In genomic region chr2:156663757-156664409, GRCh38 we compare ENCODE assay signal across 1 cellular context.
TF ChIP-seq lines count a peak whose summit lies in the region.

No MANE protein-coding gene starts in this region.

TF ChIP-seq in K562, 482 proteins besides CTCF, POLR2A, EP300 and RAD21 (continued from another document and continues in another):
- TF ChIP-seq, protein P1, sequence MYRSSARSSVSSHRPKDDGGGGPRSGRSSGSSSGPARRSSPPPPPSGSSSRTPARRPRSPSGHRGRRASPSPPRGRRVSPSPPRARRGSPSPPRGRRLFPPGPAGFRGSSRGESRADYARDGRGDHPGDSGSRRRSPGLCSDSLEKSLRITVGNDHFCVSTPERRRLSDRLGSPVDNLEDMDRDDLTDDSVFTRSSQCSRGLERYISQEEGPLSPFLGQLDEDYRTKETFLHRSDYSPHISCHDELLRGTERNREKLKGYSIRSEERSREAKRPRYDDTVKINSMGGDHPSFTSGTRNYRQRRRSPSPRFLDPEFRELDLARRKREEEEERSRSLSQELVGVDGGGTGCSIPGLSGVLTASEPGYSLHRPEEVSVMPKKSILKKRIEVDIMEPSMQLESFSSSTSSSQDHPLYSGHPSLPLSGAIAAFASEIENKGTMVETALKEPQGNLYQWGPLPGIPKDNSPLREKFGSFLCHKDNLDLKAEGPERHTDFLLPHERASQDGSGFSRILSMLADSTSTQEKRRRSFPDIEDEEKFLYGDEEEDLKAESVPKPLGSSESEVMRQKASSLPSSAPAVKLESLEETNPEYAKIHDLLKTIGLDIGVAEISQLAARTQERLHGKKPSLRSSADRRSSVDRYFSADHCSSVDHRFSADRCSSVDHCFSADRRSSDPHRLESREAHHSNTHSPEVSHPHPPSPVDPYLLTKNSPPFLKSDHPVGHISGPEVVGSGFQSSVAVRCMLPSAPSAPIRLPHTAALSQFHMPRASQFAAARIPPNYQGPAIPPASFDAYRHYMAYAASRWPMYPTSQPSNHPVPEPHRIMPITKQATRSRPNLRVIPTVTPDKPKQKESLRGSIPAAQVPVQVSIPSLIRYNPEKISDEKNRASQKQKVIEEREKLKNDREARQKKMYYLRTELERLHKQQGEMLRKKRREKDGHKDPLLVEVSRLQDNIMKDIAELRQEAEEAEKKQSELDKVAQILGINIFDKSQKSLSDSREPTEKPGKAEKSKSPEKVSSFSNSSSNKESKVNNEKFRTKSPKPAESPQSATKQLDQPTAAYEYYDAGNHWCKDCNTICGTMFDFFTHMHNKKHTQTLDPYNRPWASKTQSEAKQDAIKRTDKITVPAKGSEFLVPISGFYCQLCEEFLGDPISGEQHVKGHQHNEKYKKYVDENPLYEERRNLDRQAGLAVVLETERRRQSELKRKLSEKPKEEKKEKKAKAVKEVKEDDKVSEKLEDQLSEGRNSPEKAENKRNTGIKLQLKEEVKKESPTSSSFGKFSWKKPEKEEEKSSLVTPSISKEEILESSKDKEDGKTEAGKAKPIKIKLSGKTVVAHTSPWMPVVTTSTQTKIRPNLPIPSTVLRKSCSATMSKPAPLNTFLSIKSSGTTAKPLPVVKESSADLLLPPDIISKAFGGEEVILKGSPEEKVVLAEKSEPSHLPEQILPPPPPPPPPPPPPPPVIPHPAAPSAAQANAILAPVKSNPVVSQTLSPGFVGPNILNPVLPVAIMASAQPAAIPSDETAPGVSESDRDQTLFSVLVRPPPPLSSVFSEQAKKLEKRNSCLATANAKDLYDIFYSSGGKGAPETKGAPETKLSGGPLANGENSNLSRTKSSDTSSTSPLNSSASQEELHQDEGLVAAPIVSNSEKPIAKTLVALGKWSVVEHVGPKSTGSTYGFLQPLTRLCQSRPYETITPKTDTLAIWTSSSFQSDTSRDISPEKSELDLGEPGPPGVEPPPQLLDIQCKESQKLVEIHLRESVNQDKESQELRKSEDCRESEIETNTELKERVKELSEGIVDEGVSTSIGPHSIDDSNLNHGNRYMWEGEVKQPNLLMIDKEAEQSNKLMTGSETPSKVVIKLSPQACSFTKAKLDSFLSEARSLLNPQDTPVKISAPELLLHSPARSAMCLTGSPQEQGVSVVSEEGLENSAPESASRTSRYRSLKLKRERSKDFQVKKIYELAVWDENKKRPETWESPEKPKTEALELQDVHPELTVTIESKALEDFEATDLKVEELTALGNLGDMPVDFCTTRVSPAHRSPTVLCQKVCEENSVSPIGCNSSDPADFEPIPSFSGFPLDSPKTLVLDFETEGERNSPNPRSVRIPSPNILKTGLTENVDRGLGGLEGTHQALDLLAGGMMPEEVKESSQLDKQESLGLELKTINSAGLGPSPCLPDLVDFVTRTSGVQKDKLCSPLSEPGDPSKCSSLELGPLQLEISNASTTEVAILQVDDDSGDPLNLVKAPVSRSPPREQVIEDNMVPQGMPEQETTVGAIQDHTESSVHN (IDR thresholded peaks at IDR 0.05; ENCODE audit: borderline replicate concordance in 1 of 2, low read depth in 1 of 2) = 0 out of 4 replicates have a peak, but pooled peaks of 1 of the 2 experiments have one; percentile 26
- TF ChIP-seq ZNF217 (CRISPR knock-in tag; IDR thresholded peaks at IDR 0.05) (no peak), SOX6 (IDR thresholded peaks at IDR 0.05) (peak; percentile 72), TBP (optimal IDR thresholded peaks at IDR 0.05; ENCODE audit: low read depth, low read length) (no peak), DACH1 (IDR thresholded peaks at IDR 0.05; ENCODE audit: partially characterized antibody) (no peak), ZNF512 (tag; IDR thresholded peaks at IDR 0.05) (no peak), ERF (CRISPR knock-in tag; IDR thresholded peaks at IDR 0.05) (no peak), THAP12 (CRISPR knock-in tag; IDR thresholded peaks at IDR 0.05) (no peak), CCNT2 (IDR thresholded peaks at IDR 0.05; ENCODE audit: borderline replicate concordance, extremely low read depth, insufficient read length, low read depth, low read length) (peak; percentile 36), TFE3 (CRISPR knock-in tag; IDR thresholded peaks at IDR 0.05) (no peak), SRSF1 (IDR thresholded peaks at IDR 0.05; ENCODE audit: low read depth, low read length) (no peak), STAT5B (CRISPR knock-in tag; IDR thresholded peaks at IDR 0.05) (no peak), ZNF696 (CRISPR knock-in tag; conservative IDR thresholded peaks at IDR 0.05) (no peak), MTA3 (IDR thresholded peaks at IDR 0.05; ENCODE audit: borderline replicate concordance) (no peak), ARID1B (IDR thresholded peaks at IDR 0.05) (peak; percentile 63; the same call in 1 of the 2 replicates), KDM2B (CRISPR knock-in tag; IDR thresholded peaks at IDR 0.05) (no peak), TEAD4 (IDR thresholded peaks at IDR 0.05; ENCODE audit: low read length) (peak; percentile 62), TEAD4 (CRISPR knock-in tag; IDR thresholded peaks at IDR 0.05; ENCODE audit: borderline replicate concordance) (no peak), ZNF3 (CRISPR knock-in tag; IDR thresholded peaks at IDR 0.05) (no peak), CBFA2T2 (conservative IDR thresholded peaks at IDR 0.05) (peak; percentile 37; the same call in 1 of the 2 replicates), CREB1 (IDR thresholded peaks at IDR 0.05) (no peak), CREB1 (CRISPR knock-in tag; IDR thresholded peaks at IDR 0.05) (no peak), TAL1 (IDR thresholded peaks at IDR 0.05) (peak; percentile 61), TAF9B (IDR thresholded peaks at IDR 0.05; ENCODE audit: partially characterized antibody) (peak; percentile 31), GATAD2A (IDR thresholded peaks at IDR 0.05) (no peak), ESRRB (CRISPR knock-in tag; IDR thresholded peaks at IDR 0.05; ENCODE audit: borderline replicate concordance) (no peak), ZNF280A (IDR thresholded peaks at IDR 0.05; ENCODE audit: low read depth, partially characterized antibody) (no peak), FOXK2 (conservative IDR thresholded peaks at IDR 0.05 in 1 of 2, IDR thresholded peaks at IDR 0.05 in 1 of 2; ENCODE audit: low read depth in 2 of 2) (0 out of 4 replicates have a peak, but pooled peaks of 1 of the 2 experiments have one; percentile 19), TRIM24 (IDR thresholded peaks at IDR 0.05) (peak in 1 of 2 experiments; percentile 11; a peak in 1 of 4 replicates), KLF1 (tag; IDR thresholded peaks at IDR 0.05) (no peak), HNRNPL (IDR thresholded peaks at IDR 0.05; ENCODE audit: low read depth, low read length) (no peak), HSF4 (CRISPR knock-in tag; IDR thresholded peaks at IDR 0.05; ENCODE audit: borderline replicate concordance) (no peak), KAT2B (IDR thresholded peaks at IDR 0.05; ENCODE audit: low read depth, low read length) (no peak), CBFA2T3 (IDR thresholded peaks at IDR 0.05) (peak; percentile 56)
- TF ChIP-seq, protein P2, sequence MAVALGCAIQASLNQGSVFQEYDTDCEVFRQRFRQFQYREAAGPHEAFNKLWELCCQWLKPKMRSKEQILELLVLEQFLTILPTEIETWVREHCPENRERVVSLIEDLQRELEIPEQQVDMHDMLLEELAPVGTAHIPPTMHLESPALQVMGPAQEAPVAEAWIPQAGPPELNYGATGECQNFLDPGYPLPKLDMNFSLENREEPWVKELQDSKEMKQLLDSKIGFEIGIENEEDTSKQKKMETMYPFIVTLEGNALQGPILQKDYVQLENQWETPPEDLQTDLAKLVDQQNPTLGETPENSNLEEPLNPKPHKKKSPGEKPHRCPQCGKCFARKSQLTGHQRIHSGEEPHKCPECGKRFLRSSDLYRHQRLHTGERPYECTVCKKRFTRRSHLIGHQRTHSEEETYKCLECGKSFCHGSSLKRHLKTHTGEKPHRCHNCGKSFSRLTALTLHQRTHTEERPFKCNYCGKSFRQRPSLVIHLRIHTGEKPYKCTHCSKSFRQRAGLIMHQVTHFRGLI (CRISPR knock-in tag; IDR thresholded peaks at IDR 0.05) = no peak
- TF ChIP-seq, protein P3, sequence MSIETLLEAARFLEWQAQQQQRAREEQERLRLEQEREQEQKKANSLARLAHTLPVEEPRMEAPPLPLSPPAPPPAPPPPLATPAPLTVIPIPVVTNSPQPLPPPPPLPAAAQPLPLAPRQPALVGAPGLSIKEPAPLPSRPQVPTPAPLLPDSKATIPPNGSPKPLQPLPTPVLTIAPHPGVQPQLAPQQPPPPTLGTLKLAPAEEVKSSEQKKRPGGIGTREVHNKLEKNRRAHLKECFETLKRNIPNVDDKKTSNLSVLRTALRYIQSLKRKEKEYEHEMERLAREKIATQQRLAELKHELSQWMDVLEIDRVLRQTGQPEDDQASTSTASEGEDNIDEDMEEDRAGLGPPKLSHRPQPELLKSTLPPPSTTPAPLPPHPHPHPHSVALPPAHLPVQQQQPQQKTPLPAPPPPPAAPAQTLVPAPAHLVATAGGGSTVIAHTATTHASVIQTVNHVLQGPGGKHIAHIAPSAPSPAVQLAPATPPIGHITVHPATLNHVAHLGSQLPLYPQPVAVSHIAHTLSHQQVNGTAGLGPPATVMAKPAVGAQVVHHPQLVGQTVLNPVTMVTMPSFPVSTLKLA (conservative IDR thresholded peaks at IDR 0.05) = no peak
- TF ChIP-seq, protein P4, sequence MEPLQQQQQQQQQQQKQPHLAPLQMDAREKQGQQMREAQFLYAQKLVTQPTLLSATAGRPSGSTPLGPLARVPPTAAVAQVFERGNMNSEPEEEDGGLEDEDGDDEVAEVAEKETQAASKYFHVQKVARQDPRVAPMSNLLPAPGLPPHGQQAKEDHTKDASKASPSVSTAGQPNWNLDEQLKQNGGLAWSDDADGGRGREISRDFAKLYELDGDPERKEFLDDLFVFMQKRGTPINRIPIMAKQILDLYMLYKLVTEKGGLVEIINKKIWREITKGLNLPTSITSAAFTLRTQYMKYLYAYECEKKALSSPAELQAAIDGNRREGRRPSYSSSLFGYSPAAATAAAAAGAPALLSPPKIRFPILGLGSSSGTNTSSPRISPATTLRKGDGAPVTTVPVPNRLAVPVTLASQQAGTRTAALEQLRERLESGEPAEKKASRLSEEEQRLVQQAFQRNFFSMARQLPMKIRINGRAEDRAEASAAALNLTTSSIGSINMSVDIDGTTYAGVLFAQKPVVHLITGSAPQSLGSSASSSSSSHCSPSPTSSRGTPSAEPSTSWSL (CRISPR knock-in tag; IDR thresholded peaks at IDR 0.05; ENCODE audit: borderline replicate concordance) = no peak
- TF ChIP-seq, protein P5, sequence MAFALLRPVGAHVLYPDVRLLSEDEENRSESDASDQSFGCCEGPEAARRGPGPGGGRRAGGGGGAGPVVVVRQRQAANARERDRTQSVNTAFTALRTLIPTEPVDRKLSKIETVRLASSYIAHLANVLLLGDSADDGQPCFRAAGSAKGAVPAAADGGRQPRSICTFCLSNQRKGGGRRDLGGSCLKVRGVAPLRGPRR (CRISPR knock-in tag; IDR thresholded peaks at IDR 0.05) = no peak
